ENCODE assay signal across 32 cellular contexts in genomic region chr9:109862452-109862851, GRCh38.
A peak's percentile ranks its signal among the peaks of the same experiment; 100 is the strongest.
DNase-seq lines count a peak whose midpoint lies in the region; ATAC-seq and TF ChIP-seq lines count a peak whose summit lies in the region.
"Had no signal": no experiment of that assay in that cellular context is flagged by ENCODE, and none has a peak within 500 bp of the region (broad histone marks: within the 10 kb centered on the region; RNA-seq: fewer than 3 reads in every experiment).

No MANE protein-coding gene starts in this region.

- no peaks in the 10 kb centered on the region for H3K36me3 ChIP-seq in SK-N-MC (ENCODE audit: insufficient read depth, low read length)
- H3K36me3 ChIP-seq: esophagus squamous epithelium, gastrocnemius medialis, neutrophil, tibial artery had no signal

- no peaks in the 10 kb centered on the region for H3K4me1 Mint-ChIP-seq in progenitor cell of endocrine pancreas (ENCODE audit: low read depth)
- no peaks in the 10 kb centered on the region for H3K4me1 Mint-ChIP-seq in stimulated activated naive B cell treated with anti-CD40 and anti-IgM and Interleukin-4, amounts not matched to agents 10 μg/mL and 1 μg/mL and 100 μg/mL, for 72 hours
- H3K4me1 Mint-ChIP-seq: activated CD4-positive, alpha-beta memory T cell treated with anti-CD3 and anti-CD28 coated beads, Interleukin-2, amount 10 ng/mL, durations not matched to agents 7 days and 5 days; central memory CD8-positive, alpha-beta T cell; naive B cell had no signal

- no peak overlapping the region for H3K4me3 ChIP-seq in AG10803 (ENCODE audit: low read length)
- H3K4me3 ChIP-seq in SK-N-MC: no peak overlapping the region
- H3K4me3 ChIP-seq in fibroblast of mammary gland (ENCODE audit: control insufficient read depth, low read depth, low read length): no peak overlapping the region
- H3K4me3 ChIP-seq: esophagus squamous epithelium, gastrocnemius medialis, hepatocyte, skin epidermis, tibial artery had no signal

- DNase-seq in AG10803 (ENCODE audit: low read depth): no peak
- DNase-seq in SK-N-MC (ENCODE audit: low read depth, low spot score): no peak
- DNase-seq in fibroblast of mammary gland (ENCODE audit: low read depth): no peak
- no peak for DNase-seq in progenitor cell of endocrine pancreas (ENCODE audit: low spot score, unreplicated experiment)
- DNase-seq in EL: no peak
- DNase-seq in activated CD8-positive, alpha-beta memory T cell treated with anti-CD3 and anti-CD28 coated beads for 24 hours: no peak
- DNase-seq in stimulated activated naive B cell treated with anti-CD40 and anti-IgM and Interleukin-4, amounts not matched to agents 10 μg/mL and 1 μg/mL and 100 μg/mL, for 72 hours: no peak
- no peak for DNase-seq in T-helper 1 cell
- DNase-seq: activated CD4-positive, alpha-beta memory T cell treated with anti-CD3 and anti-CD28 coated beads, Interleukin-2, amount 10 ng/mL, durations not matched to agents 7 days and 5 days; activated CD8-positive, alpha-beta memory T cell treated with anti-CD3 and anti-CD28 coated beads, Interleukin-2, amount 50 U/mL, for 48 hours; activated naive CD4-positive, alpha-beta T cell treated with Interleukin-2 at 50 U/mL for 16 hours; DMS 273 treated with DMSO at 0.1 percent for 48 hours; esophagus squamous epithelium; gastrocnemius medialis; H7; left colon; MM.1S; naive B cell; NCI-H2029; NCI-H524 treated with DMSO at 0.1 percent for 48 hours; OCI-M1; SK-N-SH; stimulated activated naive CD4-positive, alpha-beta T cell; T-helper 2 cell; tibial artery had no signal

- no peaks in the 10 kb centered on the region for H3K9me3 Mint-ChIP-seq in progenitor cell of endocrine pancreas (ENCODE audit: low read depth)
- H3K9me3 Mint-ChIP-seq in stimulated activated naive B cell treated with anti-CD40 and anti-IgM and Interleukin-4, amounts not matched to agents 10 μg/mL and 1 μg/mL and 100 μg/mL, for 72 hours: no peaks in the 10 kb centered on the region
- H3K9me3 Mint-ChIP-seq: activated CD4-positive, alpha-beta memory T cell treated with anti-CD3 and anti-CD28 coated beads, Interleukin-2, amount 10 ng/mL, durations not matched to agents 7 days and 5 days; activated T-helper 1 cell treated with anti-CD3 and anti-CD28 coated beads, Interleukin-12 subunit alpha, Interleukin-12 subunit beta, Interleukin-2, Interleukin-4 antibody, amounts not matched to agents 30 ng/mL and 10 ng/mL and 1 ng/mL, durations not matched to agents 14 hours and 24 hours and 36 hours; central memory CD8-positive, alpha-beta T cell; dendritic cell treated with granulocyte-macrophage colony-stimulating factor and Interleukin-4, amounts not matched to agents 40 ng/mL and 50 ng/mL, for 4 days; naive B cell had no signal

- H3K4me3 Mint-ChIP-seq in progenitor cell of endocrine pancreas (ENCODE audit: low read depth): no peak overlapping the region
- H3K4me3 Mint-ChIP-seq in stimulated activated naive B cell treated with anti-CD40 and anti-IgM and Interleukin-4, amounts not matched to agents 10 μg/mL and 1 μg/mL and 100 μg/mL, for 72 hours: no peak overlapping the region
- H3K4me3 Mint-ChIP-seq: activated CD4-positive, alpha-beta memory T cell treated with anti-CD3 and anti-CD28 coated beads, Interleukin-2, amount 10 ng/mL, durations not matched to agents 7 days and 5 days; activated T-helper 1 cell treated with anti-CD3 and anti-CD28 coated beads, Interleukin-12 subunit alpha, Interleukin-12 subunit beta, Interleukin-2, Interleukin-4 antibody, amounts not matched to agents 30 ng/mL and 10 ng/mL and 1 ng/mL, durations not matched to agents 14 hours and 24 hours and 36 hours; central memory CD8-positive, alpha-beta T cell; dendritic cell treated with granulocyte-macrophage colony-stimulating factor and Interleukin-4, amounts not matched to agents 40 ng/mL and 50 ng/mL, for 4 days; mesothelial cell of epicardium; naive B cell had no signal

- ATAC-seq in stimulated activated naive B cell treated with anti-CD40 and anti-IgM and Interleukin-4, amounts not matched to agents 10 μg/mL and 1 μg/mL and 100 μg/mL, for 72 hours (replicated peaks): no peak
- ATAC-seq: gastrocnemius medialis, left colon had no signal

- H3K36me3 Mint-ChIP-seq in progenitor cell of endocrine pancreas (ENCODE audit: insufficient read depth): no peaks in the 10 kb centered on the region
- H3K36me3 Mint-ChIP-seq in stimulated activated naive B cell treated with anti-CD40 and anti-IgM and Interleukin-4, amounts not matched to agents 10 μg/mL and 1 μg/mL and 100 μg/mL, for 72 hours: no peaks in the 10 kb centered on the region
- H3K36me3 Mint-ChIP-seq: mesothelial cell of epicardium, naive B cell had no signal

- H3K27ac ChIP-seq in SK-N-MC: peak overlapping the region; percentile 67; the same call in 1 of the 2 replicates
- H3K27ac ChIP-seq: hepatocyte, neutrophil, tibial artery had no signal

- no peak overlapping the region for H3K9ac ChIP-seq in SK-N-MC (ENCODE audit: insufficient read length)
- H3K9ac ChIP-seq: SK-N-SH had no signal

- TF ChIP-seq CTCF in AG10803 (conservative IDR thresholded peaks at IDR 0.05; ENCODE audit: low read length) (peak; percentile 39), fibroblast of mammary gland (conservative IDR thresholded peaks at IDR 0.05; ENCODE audit: control insufficient read depth, insufficient read depth, low read depth, low read length) (peak; percentile 1), progenitor cell of endocrine pancreas (IDR thresholded peaks at IDR 0.05; ENCODE audit: unreplicated experiment) (peak; percentile 31)

- H3K27me3 Mint-ChIP-seq in progenitor cell of endocrine pancreas: peaks cover 14% of the 10 kb centered on the region
- H3K27me3 Mint-ChIP-seq in stimulated activated naive B cell treated with anti-CD40 and anti-IgM and Interleukin-4, amounts not matched to agents 10 μg/mL and 1 μg/mL and 100 μg/mL, for 72 hours: peaks cover 4 to 14% of the 10 kb centered on the region in 2 donors

- no peak overlapping the region for H3K27ac Mint-ChIP-seq in progenitor cell of endocrine pancreas
- H3K27ac Mint-ChIP-seq in stimulated activated naive B cell treated with anti-CD40 and anti-IgM and Interleukin-4, amounts not matched to agents 10 μg/mL and 1 μg/mL and 100 μg/mL, for 72 hours: no peak overlapping the region
- H3K27ac Mint-ChIP-seq: activated CD4-positive, alpha-beta memory T cell treated with anti-CD3 and anti-CD28 coated beads, Interleukin-2, amount 10 ng/mL, durations not matched to agents 7 days and 5 days; activated T-helper 1 cell treated with anti-CD3 and anti-CD28 coated beads, Interleukin-12 subunit alpha, Interleukin-12 subunit beta, Interleukin-2, Interleukin-4 antibody, amounts not matched to agents 30 ng/mL and 10 ng/mL and 1 ng/mL, durations not matched to agents 14 hours and 24 hours and 36 hours; dendritic cell treated with granulocyte-macrophage colony-stimulating factor and Interleukin-4, amounts not matched to agents 40 ng/mL and 50 ng/mL, for 4 days; mesothelial cell of epicardium; naive B cell had no signal

- H3K9me3 ChIP-seq in SK-N-MC (ENCODE audit: low read depth, low read length): no peaks in the 10 kb centered on the region
- H3K9me3 ChIP-seq: esophagus squamous epithelium, gastrocnemius medialis, neutrophil, SK-N-SH, tibial artery had no signal
